In the genomic region with DNA sequence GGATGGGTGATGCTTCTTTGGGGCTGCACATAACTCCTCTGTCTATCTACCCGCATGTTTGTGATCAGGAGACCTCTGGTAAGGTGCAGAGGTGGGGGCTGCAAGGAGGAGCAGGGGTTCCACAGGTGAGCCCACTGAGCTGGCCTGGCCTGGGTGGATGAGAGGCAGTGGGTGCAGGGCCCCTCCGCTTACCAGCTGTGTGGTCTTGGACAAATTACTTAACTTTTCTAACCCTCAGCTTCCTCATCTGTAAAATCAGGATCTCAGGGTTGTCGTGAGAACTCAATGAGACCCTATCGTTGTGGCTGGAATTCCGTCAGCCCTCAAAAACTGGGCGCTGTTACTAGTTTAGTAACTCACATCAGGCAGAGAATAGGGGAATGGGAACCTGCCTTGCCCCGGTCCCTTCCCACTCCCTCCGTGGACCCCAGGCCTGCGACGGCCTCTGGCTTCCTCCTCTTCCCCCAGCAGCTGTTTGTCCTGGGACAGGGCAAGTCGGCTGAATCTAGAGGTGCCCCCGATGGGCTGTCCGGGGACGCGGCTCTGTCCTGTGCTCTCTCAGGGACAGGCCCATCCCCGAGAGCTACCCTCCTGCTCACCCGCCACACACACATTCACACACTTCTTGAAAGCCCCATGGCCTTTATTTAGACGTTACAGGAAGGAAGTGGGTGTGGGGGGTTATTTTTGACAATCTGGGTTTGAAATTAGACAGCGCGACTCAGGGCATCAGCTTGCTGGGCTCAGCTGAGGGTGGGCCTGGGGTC, we compare ENCODE assay signal across 1 cellular context.
A peak's percentile ranks its signal among the peaks of the same experiment; 100 is the strongest.
TF ChIP-seq lines count a peak whose summit lies in the region.

No MANE protein-coding gene starts in this region.

TF ChIP-seq in GM12878, 131 proteins besides CTCF, POLR2A, EP300 and RAD21 (continues in another document):
- TF ChIP-seq ASH2L (IDR thresholded peaks at IDR 0.05; ENCODE audit: borderline replicate concordance, low read depth) (peak; percentile 96; the same call in 1 of the 2 replicates), STAT3 (IDR thresholded peaks at IDR 0.05; ENCODE audit: low read depth, low read length) (no peak), KDM1A (IDR thresholded peaks at IDR 0.05; ENCODE audit: borderline replicate concordance) (no peak), SIN3A (IDR thresholded peaks at IDR 0.05; ENCODE audit: low read depth, low read length) (peak; percentile 79; the same call in 1 of the 2 replicates), LARP7 (IDR thresholded peaks at IDR 0.05) (0 out of 2 replicates have a peak, but pooled peaks have one; percentile 34), SIX5 (IDR thresholded peaks at IDR 0.05; ENCODE audit: low read depth, low read length, severe bottlenecking) (no peak), NR2F1 (conservative IDR thresholded peaks at IDR 0.05) (no peak), ZNF622 (IDR thresholded peaks at IDR 0.05) (no peak), ETV6 (conservative IDR thresholded peaks at IDR 0.05 in 1 of 2, IDR thresholded peaks at IDR 0.05 in 1 of 2; ENCODE audit: borderline replicate concordance in 1 of 2, low read depth in 1 of 2) (peak in 1 of 2 experiments; percentile 93; a peak in 2 of 4 replicates), RUNX3 (IDR thresholded peaks at IDR 0.05; ENCODE audit: low read length) (no peak), CREB1 (IDR thresholded peaks at IDR 0.05; ENCODE audit: low read depth) (no peak), IRF4 (IDR thresholded peaks at IDR 0.05; ENCODE audit: low read depth, low read length) (0 out of 2 replicates have a peak, but pooled peaks have one; percentile 9), YBX1 (IDR thresholded peaks at IDR 0.05) (no peak), HSF1 (IDR thresholded peaks at IDR 0.05; ENCODE audit: low read depth, low read length) (no peak), YY1 (IDR thresholded peaks at IDR 0.05; ENCODE audit: low read depth, low read length) (peak; percentile 62), SUPT20H (IDR thresholded peaks at IDR 0.05; ENCODE audit: borderline replicate concordance, control insufficient read depth, low read depth, low read length) (no peak), HDGF (IDR thresholded peaks at IDR 0.05) (no peak), RCOR1 (conservative IDR thresholded peaks at IDR 0.05; ENCODE audit: low read depth, low read length) (0 out of 2 replicates have a peak, but pooled peaks have one; percentile 63), HCFC1 (IDR thresholded peaks at IDR 0.05; ENCODE audit: low read length) (no peak), CHD1 (IDR thresholded peaks at IDR 0.05; ENCODE audit: low read depth, low read length) (no peak), RBBP5 (conservative IDR thresholded peaks at IDR 0.05) (no peak), FOXK2 (IDR thresholded peaks at IDR 0.05) (no peak), ZNF384 (IDR thresholded peaks at IDR 0.05; ENCODE audit: borderline replicate concordance, low read depth, low read length) (no peak), ESRRA (IDR thresholded peaks at IDR 0.05; ENCODE audit: low read length) (no peak), NRF1 (conservative IDR thresholded peaks at IDR 0.05; ENCODE audit: low read depth, low read length) (no peak), USF2 (IDR thresholded peaks at IDR 0.05; ENCODE audit: borderline replicate concordance, low read depth, low read length) (no peak), SMC3 (IDR thresholded peaks at IDR 0.05; ENCODE audit: borderline replicate concordance, low read length) (no peak; the same call in 1 of the 2 replicates), CREM (IDR thresholded peaks at IDR 0.05; ENCODE audit: low read depth) (peak; percentile 94), TCF3 (IDR thresholded peaks at IDR 0.05; ENCODE audit: borderline replicate concordance, insufficient read depth, low read depth, low read length) (peak; percentile 42; the same call in 1 of the 2 replicates), KLF5 (IDR thresholded peaks at IDR 0.05; ENCODE audit: partially characterized antibody) (no peak), TCF12 (IDR thresholded peaks at IDR 0.05; ENCODE audit: low read depth, low read length) (0 out of 2 replicates have a peak, but pooled peaks have one; percentile 34), CBFB (IDR thresholded peaks at IDR 0.05; ENCODE audit: low read depth) (peak; percentile 92), JUNB (IDR thresholded peaks at IDR 0.05) (peak; percentile 72), PRDM15 (CRISPR knock-in tag; IDR thresholded peaks at IDR 0.05) (no peak), HDAC2 (IDR thresholded peaks at IDR 0.05) (no peak), ZBTB40 (IDR thresholded peaks at IDR 0.05; ENCODE audit: borderline replicate concordance) (peak; percentile 64; the same call in 1 of the 2 replicates), E2F4 (IDR thresholded peaks at IDR 0.05; ENCODE audit: low read depth, low read length) (no peak), TAF1 (IDR thresholded peaks at IDR 0.05; ENCODE audit: borderline replicate concordance, low read depth, low read length) (peak; percentile 51; the same call in 1 of the 2 replicates), EGR1 (IDR thresholded peaks at IDR 0.05; ENCODE audit: borderline replicate concordance in 1 of 2, low read depth in 2 of 2, low read length in 2 of 2) (peak in 1 of 2 experiments; percentile 51; a peak in 1 of 3 replicates), GATAD2B (conservative IDR thresholded peaks at IDR 0.05; ENCODE audit: low read depth) (no peak), NBN (IDR thresholded peaks at IDR 0.05) (peak; percentile 94; the same call in 1 of the 2 replicates), ZBTB11 (CRISPR knock-in tag; IDR thresholded peaks at IDR 0.05) (no peak), ZNF217 (IDR thresholded peaks at IDR 0.05) (no peak; the same call in 1 of the 2 replicates), NR2C2 (IDR thresholded peaks at IDR 0.05; ENCODE audit: borderline replicate concordance, control insufficient read depth, insufficient read length, low read depth) (no peak), FOXM1 (IDR thresholded peaks at IDR 0.05; ENCODE audit: low read depth, low read length) (no peak)
- TF ChIP-seq, protein P1, sequence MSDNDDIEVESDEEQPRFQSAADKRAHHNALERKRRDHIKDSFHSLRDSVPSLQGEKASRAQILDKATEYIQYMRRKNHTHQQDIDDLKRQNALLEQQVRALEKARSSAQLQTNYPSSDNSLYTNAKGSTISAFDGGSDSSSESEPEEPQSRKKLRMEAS (IDR thresholded peaks at IDR 0.05; ENCODE audit: low read depth, low read length), result peak; percentile 32; the same call in 1 of the 2 replicates
- TF ChIP-seq, protein P2, sequence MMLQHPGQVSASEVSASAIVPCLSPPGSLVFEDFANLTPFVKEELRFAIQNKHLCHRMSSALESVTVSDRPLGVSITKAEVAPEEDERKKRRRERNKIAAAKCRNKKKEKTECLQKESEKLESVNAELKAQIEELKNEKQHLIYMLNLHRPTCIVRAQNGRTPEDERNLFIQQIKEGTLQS (IDR thresholded peaks at IDR 0.05; ENCODE audit: borderline replicate concordance, extremely low read depth, low read depth, low read length), result no peak
